In the genomic region with DNA sequence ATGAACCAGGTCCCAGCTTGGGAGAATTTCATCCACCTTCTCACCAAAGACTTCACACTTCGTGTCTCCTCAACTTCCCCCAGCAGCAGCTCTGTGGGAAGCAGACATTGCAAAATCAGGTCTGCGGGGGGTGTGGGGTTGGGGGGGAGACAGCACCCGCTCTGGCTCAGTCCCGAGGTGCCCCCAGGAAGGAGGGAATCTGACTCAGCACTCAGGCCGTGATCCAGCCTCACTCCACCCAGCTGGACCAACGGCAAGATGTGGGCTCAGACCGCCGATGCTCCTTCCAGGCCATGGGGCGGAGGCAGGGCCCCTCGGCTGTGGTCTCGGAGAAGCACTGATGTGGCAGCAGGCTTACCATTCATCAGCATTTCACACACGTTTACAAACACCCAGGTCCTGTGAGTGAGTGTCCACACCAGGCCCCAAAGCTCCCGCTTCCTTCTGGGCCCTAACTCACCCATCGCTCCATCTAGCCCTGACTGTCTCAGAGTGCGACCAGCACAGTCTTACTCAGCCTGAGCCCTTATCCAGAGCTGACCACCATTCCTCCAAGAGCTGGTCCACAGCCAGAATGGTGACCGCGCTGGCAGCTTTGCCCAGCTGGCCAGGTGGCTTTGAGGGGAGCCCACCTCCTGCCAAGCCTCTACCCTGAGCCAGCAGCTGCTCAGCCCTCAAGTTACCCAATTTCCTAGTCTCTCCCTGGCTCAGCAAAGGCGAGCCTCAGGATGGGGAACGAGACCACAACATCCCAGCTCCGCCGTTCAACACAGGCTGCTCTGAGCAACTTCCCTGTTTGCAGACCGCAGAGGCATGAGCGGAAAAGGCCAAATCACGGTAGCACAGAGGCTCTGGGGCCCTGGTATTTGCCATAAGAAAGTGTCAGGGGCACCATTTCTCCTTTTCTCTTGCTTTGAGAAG, we compare ENCODE assay signal across 1 cellular context.
TF ChIP-seq lines count a peak whose summit lies in the region.

No MANE protein-coding gene starts in this region.

TF ChIP-seq in endothelial cell of umbilical vein, 7 proteins besides CTCF, POLR2A, EP300 and RAD21:
- no peak for TF ChIP-seq POLR2AphosphoS5 (IDR thresholded peaks at IDR 0.05; ENCODE audit: insufficient read depth, low read depth, low read length)
- TF ChIP-seq FOS (IDR thresholded peaks at IDR 0.05; ENCODE audit: borderline replicate concordance, insufficient read depth, low read length) = no peak
- TF ChIP-seq MYC (IDR thresholded peaks at IDR 0.05; ENCODE audit: low read depth, low read length) = no peak
- TF ChIP-seq GATA2 (IDR thresholded peaks at IDR 0.05; ENCODE audit: insufficient read depth, insufficient read length, low read depth, low read length) = no peak
- TF ChIP-seq JUN (IDR thresholded peaks at IDR 0.05; ENCODE audit: borderline replicate concordance, insufficient read depth, insufficient read length, low read depth) = no peak
- no peak for TF ChIP-seq EZH2 (IDR thresholded peaks at IDR 0.05; ENCODE audit: borderline replicate concordance, low read depth, low read length, severe bottlenecking)
- TF ChIP-seq, protein P1, sequence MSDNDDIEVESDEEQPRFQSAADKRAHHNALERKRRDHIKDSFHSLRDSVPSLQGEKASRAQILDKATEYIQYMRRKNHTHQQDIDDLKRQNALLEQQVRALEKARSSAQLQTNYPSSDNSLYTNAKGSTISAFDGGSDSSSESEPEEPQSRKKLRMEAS (IDR thresholded peaks at IDR 0.05; ENCODE audit: insufficient read depth, insufficient read length) = no peak
